In the genomic region with DNA sequence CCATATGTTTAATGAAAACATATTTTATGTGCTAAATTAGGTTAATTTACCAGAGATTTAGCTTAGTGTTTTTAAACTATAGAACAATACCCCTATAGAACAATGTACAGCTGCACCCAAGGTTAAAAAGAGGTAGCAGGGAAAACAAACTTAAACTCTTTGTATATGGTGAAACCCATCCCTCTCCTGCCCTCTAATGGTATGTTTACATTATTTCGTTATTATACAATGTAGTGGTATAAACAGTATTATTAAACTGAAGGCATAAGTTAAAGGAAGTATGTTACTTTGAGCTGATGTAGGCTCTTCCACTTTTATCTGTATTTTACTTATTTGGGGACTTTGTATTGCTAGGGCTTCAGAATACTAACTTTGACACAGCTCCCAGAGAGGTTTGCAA, we compare ENCODE assay signal across 12 cellular contexts. TPM values are rescaled to one million over a fixed set of nuclear protein-coding genes. Genes with fewer than 3 reads are reported as not detected.
DNase-seq lines count a peak whose midpoint lies in the region; ATAC-seq, FAIRE-seq and TF ChIP-seq lines count a peak whose summit lies in the region.
"Had no signal": no experiment of that assay in that cellular context is flagged by ENCODE, and none has a peak within 500 bp of the region (broad histone marks: within the 10 kb centered on the region; RNA-seq: fewer than 3 reads in every experiment).

No MANE protein-coding gene starts in this region.

- in situ Hi-C loops in GM12878 (cut with MboI): no loop called here

- H3K4me1 ChIP-seq in A673 (ENCODE audit: insufficient read depth, low read length, poor library complexity, severe bottlenecking) (no peaks in the 10 kb centered on the region), GM12878 (ENCODE audit: control insufficient read depth, insufficient read depth, low read length) (no peaks in the 10 kb centered on the region), hepatocyte (ENCODE audit: insufficient read depth) (no peaks in the 10 kb centered on the region)
- H3K4me1 ChIP-seq: psoas muscle had no signal

- no peak overlapping the region for H3K4me3 ChIP-seq in A673 (ENCODE audit: low read depth, low read length, poor library complexity, severe bottlenecking)
- no peak overlapping the region for H3K4me3 ChIP-seq in GM06990 (replicated peaks; ENCODE audit: low read depth, low read length)
- no peak overlapping the region for H3K4me3 ChIP-seq in GM12878
- H3K4me3 ChIP-seq in hepatocyte: no peak overlapping the region
- H3K4me3 ChIP-seq: psoas muscle had no signal

- H3K79me2 ChIP-seq in GM12878 (ENCODE audit: control insufficient read depth, insufficient read depth, low read length) (no peaks in the 10 kb centered on the region), hepatocyte (no peaks in the 10 kb centered on the region)

- peak; percentile 35 for TF ChIP-seq RAD21 in GM12878 (IDR thresholded peaks at IDR 0.05; ENCODE audit: insufficient read depth, low read depth, low read length)

- peak; percentile 70 for ATAC-seq in GM12878
- ATAC-seq in GM21723 (IDR thresholded peaks at IDR 0.05; ENCODE audit: unreplicated experiment): no peak
- no peak for ATAC-seq in GM21447 (IDR thresholded peaks at IDR 0.05; ENCODE audit: unreplicated experiment)
- ATAC-seq: psoas muscle had no signal

- H3K27me3 ChIP-seq in A673 (replicated peaks; ENCODE audit: insufficient read depth, low read depth, low read length, poor library complexity): no peaks in the 10 kb centered on the region
- H3K27me3 ChIP-seq in GM06990 (replicated peaks; ENCODE audit: control insufficient read depth, insufficient read depth, low read length): no peaks in the 10 kb centered on the region
- no peaks in the 10 kb centered on the region for H3K27me3 ChIP-seq in GM12878 (replicated peaks in 1 of 2; ENCODE audit: control insufficient read depth in 2 of 2, insufficient read depth in 2 of 2, low read length in 1 of 2)
- no peaks in the 10 kb centered on the region for H3K27me3 ChIP-seq in hepatocyte

- no TSS peak for BruUV-seq in A673 (replicated peaks; lab: Mats Ljungman, UMichigan)
- BruUV-seq in GM12878 (replicated peaks; lab: Mats Ljungman, UMichigan): no TSS peak

- no peak overlapping the region for H3K4me2 ChIP-seq in GM12878 (ENCODE audit: control insufficient read depth, insufficient read depth)
- H3K4me2 ChIP-seq in hepatocyte: no peak overlapping the region

- H4K20me1 ChIP-seq in GM12878 (ENCODE audit: control insufficient read depth, insufficient read depth) (no peaks in the 10 kb centered on the region), hepatocyte (ENCODE audit: insufficient read depth, poor library complexity, severe bottlenecking) (no peaks in the 10 kb centered on the region)

- peak; percentile 33 for DNase-seq in A673 (ENCODE audit: low spot score)
- DNase-seq in GM06990 (ENCODE audit: extremely low read depth, insufficient read length): no peak
- peak; percentile 4 for DNase-seq in NCI-H1105 (lab: John Stamatoyannopoulos, UW)
- DNase-seq in GM12878 (ENCODE audit: low read depth, low spot score): no peak
- DNase-seq in kidney glomerular epithelial cell (lab: John Stamatoyannopoulos, UW): no peak
- DNase-seq in hepatocyte (ENCODE audit: low spot score): no peak
- DNase-seq: EL, psoas muscle had no signal

- FAIRE-seq in GM12878 (lab: Jason Lieb, UNC): peak; percentile 13
- FAIRE-seq: colon, islet of Langerhans had no signal

- H3K9me2 ChIP-seq in hepatocyte (replicated peaks; ENCODE audit: insufficient read depth): no peaks in the 10 kb centered on the region

- no peak for TF ChIP-seq POLR2A in GM12878 (IDR thresholded peaks at IDR 0.05; ENCODE audit: low read depth, low read length)

- no peak for TF ChIP-seq EP300 in GM12878 (IDR thresholded peaks at IDR 0.05; ENCODE audit: borderline replicate concordance in 1 of 2, control insufficient read depth in 1 of 2, low read depth in 2 of 2, low read length in 2 of 2)

- H3K36me3 ChIP-seq in A673 (ENCODE audit: insufficient read depth, low read length, poor library complexity, severe bottlenecking): no peaks in the 10 kb centered on the region
- peaks cover 1% of the 10 kb centered on the region; the same call in 1 of the 2 replicates for H3K36me3 ChIP-seq in GM06990 (ENCODE audit: control insufficient read depth, insufficient read depth, low read length)
- no peaks in the 10 kb centered on the region for H3K36me3 ChIP-seq in GM12878 (ENCODE audit: control insufficient read depth in 2 of 2, insufficient read depth in 2 of 2, low read length in 1 of 2)
- H3K36me3 ChIP-seq in hepatocyte (replicated peaks; ENCODE audit: insufficient read depth, low read depth): no peaks in the 10 kb centered on the region

- SMC1A ChIA-PET in GM12878 (lab: Charles Lee; ENCODE audit: uncharacterized antibody, unreplicated experiment): interaction anchor here (0.6 to 1.8 kb wide), 8 partner anchors 15 to 529 kb away, joined by 3 to 8 read pairs (median 3); a partner anchor contains a TSS

- RAD21 ChIA-PET in GM12878 (lab: Charles Lee; ENCODE audit: unreplicated experiment): interaction anchor here (0.8 to 1.4 kb wide), 5 partner anchors 40 to 529 kb away, joined by 3 to 5 read pairs (median 3); a partner anchor contains a TSS

- POLR2A ChIA-PET in A673 (lab: Charles Lee; ENCODE audit: low non-redundant PET): interaction anchor here (0.5 kb wide), 1 partner anchor 26 kb away, joined by 6 read pairs; no protein-coding TSS in a partner anchor
- POLR2A ChIA-PET in GM12878 (lab: Charles Lee): no interaction called here

- TF ChIP-seq CTCF in A673 (conservative IDR thresholded peaks at IDR 0.05; ENCODE audit: low read depth, low read length) (peak; percentile 55), GM06990 (IDR thresholded peaks at IDR 0.05; ENCODE audit: insufficient read depth, low read length, poor library complexity, severe bottlenecking) (peak; percentile 24), GM12878 (IDR thresholded peaks at IDR 0.05 in 2 of 3, conservative IDR thresholded peaks at IDR 0.05 in 1 of 3; ENCODE audit: control insufficient read depth in 2 of 3, extremely low read depth in 1 of 3, insufficient read depth in 1 of 3, low read depth in 3 of 3, low read length in 3 of 3) (peak; percentile 18 to 42 (median 30); a peak in 4 of 6 replicates), hepatocyte (IDR thresholded peaks at IDR 0.05; ENCODE audit: poor library complexity) (no peak)

- CTCF ChIA-PET in A673 (lab: Charles Lee) (interaction anchor here (0.7 kb wide), 1 partner anchor 309 kb away, joined by 6 read pairs; no protein-coding TSS in a partner anchor), GM12878 (lab: Yijun Ruan, JAX) (interaction anchor here (0.6 to 1.9 kb wide), 15 partner anchors 10 to 588 kb away, joined by 3 to 11 read pairs (median 4); a partner anchor contains a TSS)

- no peaks in the 10 kb centered on the region for H3K9me3 ChIP-seq in A673 (ENCODE audit: low read depth, low read length, poor library complexity, severe bottlenecking)
- H3K9me3 ChIP-seq in GM12878 (replicated peaks; ENCODE audit: control insufficient read depth, insufficient read depth, low read length): no peaks in the 10 kb centered on the region
- H3K9me3 ChIP-seq in hepatocyte (ENCODE audit: low read depth): no peaks in the 10 kb centered on the region
- H3K9me3 ChIP-seq: psoas muscle had no signal

- no peak overlapping the region for H2AFZ ChIP-seq in GM12878 (ENCODE audit: control insufficient read depth, low read depth, low read length)
- H2AFZ ChIP-seq in hepatocyte: no peak overlapping the region

- WGBS in GM12878 (ENCODE audit: insufficient coverage, insufficient replicate concordance, low lambda C conversion rate, missing lambda C conversion rate): 0% methylated on average over 1 of the region's 1 CpG
- 41% methylated on average over 1 of the region's 1 CpG for WGBS in hepatocyte (ENCODE audit: low lambda C conversion rate, missing lambda C conversion rate)

- H3K27ac ChIP-seq in A673 (ENCODE audit: low read depth, low read length, poor library complexity, severe bottlenecking) (no peak overlapping the region), GM12878 (ENCODE audit: control insufficient read depth, insufficient read depth) (no peak overlapping the region), hepatocyte (no peak overlapping the region)
- H3K27ac ChIP-seq: psoas muscle had no signal

- intact Hi-C loops in A673 (cut with micrococcal nuclease; ENCODE audit: unreplicated experiment) (no loop called here), GM12878 (cut with micrococcal nuclease; ENCODE audit: unreplicated experiment) (loop anchor here (5.0 kb wide), 1 partner anchor 124 kb away; no protein-coding TSS in a partner anchor)

- no peak overlapping the region for H3K9ac ChIP-seq in GM12878 (ENCODE audit: control insufficient read depth, insufficient read depth, low read length)

TF ChIP-seq in GM12878, 131 proteins besides CTCF, POLR2A, EP300 and RAD21 (continues in another document):
- TF ChIP-seq ZNF622 (IDR thresholded peaks at IDR 0.05): no peak

RNA-seq across cellular contexts. Expression of a gene that starts 16.7 kb away (rescaled TPM):
- total RNA-seq in A673 (2021) (0.17 and 0.31 TPM in 2 replicates), GM12878 (2014; rRNA removed) (0.96 and 0.98 TPM in 2 replicates), GM12878 (2014; rRNA removed; fragmentation: Illumina TruSeq; extraction: Trizol) (0.98 and 1.1 TPM in 2 replicates), GM12878 (2021) (0.74 and 0.87 TPM in 2 replicates), hepatocyte (1.1 and 1.8 TPM in 2 replicates)
- 31.5 TPM in 2 replicates for total RNA-seq in GM12878 (2013; cell fraction: nucleolus; rRNA removed)
- 0.87 TPM for polyA plus RNA-seq in GM12878 (2011; ENCODE audit: low read depth)
- polyA plus RNA-seq in GM12878 (2011; rRNA removed) (6.4 and 7.2 TPM in 2 replicates), GM12878 (2014; fragmentation: Illumina TruSeq; extraction: Trizol) (0.51 and 0.68 TPM in 2 replicates), GM12878 (2014; fragmentation: Nextera tagmentation; extraction: Ambion mirVana) (under 1 TPM; 0.22 to 0.26 TPM), GM12878 (2014; rRNA removed) (0.65 and 0.68 TPM in 2 replicates), GM12878 (2016; fragmentation: Nextera tagmentation; extraction: Ambion mirVana) (under 1 TPM; 0.25 to 0.48 TPM), hepatocyte (0.40 TPM in 2 replicates)
- 3.9 and 4.1 TPM in 2 replicates for polyA plus RNA-seq in GM12878 (2011; cell fraction: cytosol; rRNA removed)
- 12.4 and 13.6 TPM in 2 replicates for polyA plus RNA-seq in GM12878 (2011; cell fraction: nucleus; rRNA removed)
- polyA plus RNA-seq in GM12878 (2012): 0.93 and 1.0 TPM in 2 replicates
- polyA minus RNA-seq in GM12878 (2011; rRNA and poly(A)+ RNA removed): 15.5 and 17.0 TPM in 2 replicates
- polyA minus RNA-seq in GM12878 (2011; cell fraction: cytosol; rRNA and poly(A)+ RNA removed): 5.6 and 6.8 TPM in 2 replicates
- 11.7 and 16.8 TPM in 2 replicates for polyA minus RNA-seq in GM12878 (2011; cell fraction: nucleus; rRNA and poly(A)+ RNA removed)
- polyA plus RNA-seq: psoas muscle had no signal

Comparison
In these comparisons a context has a peak if more than half of its experiments do, and no peak if none do; other contexts are left out.
1. DNase-seq: peak in A673 (single experiment) and NCI-H1105 (single experiment); none in GM06990 (single experiment), GM12878 (single experiment), kidney glomerular epithelial cell (single experiment) and hepatocyte (single experiment).